In the genomic region with DNA sequence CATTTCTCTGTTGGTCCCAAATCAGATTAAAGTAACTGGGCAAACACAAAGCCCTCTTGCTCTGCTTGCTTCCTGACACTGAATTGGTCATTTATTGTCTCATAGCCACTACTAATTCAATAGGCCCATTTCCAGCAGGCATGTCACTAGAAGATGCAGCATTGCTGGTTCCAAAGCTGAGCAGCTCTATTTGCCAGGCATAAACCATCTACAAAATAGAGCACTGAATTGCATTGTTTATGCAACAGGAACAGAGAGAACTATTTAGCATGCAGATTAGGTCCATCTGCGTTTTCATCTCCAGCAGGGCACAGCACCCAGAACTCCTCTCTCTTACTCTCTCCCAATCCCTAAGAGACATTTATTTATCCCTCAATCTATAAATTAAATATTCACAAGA, we compare ENCODE assay signal across 27 cellular contexts.
"Had no signal": no experiment of that assay in that cellular context is flagged by ENCODE, and none has a peak within 500 bp of the region (broad histone marks: within the 10 kb centered on the region; RNA-seq: fewer than 3 reads in every experiment).

No MANE protein-coding gene starts in this region.

- ATAC-seq: gastrocnemius medialis; left lung; lower lobe of right lung; stimulated activated memory B cell treated with anti-CD40 and anti-IgM and Interleukin-4, amounts not matched to agents 10 μg/mL and 1 μg/mL and 100 μg/mL, for 72 hours; stimulated activated naive CD8-positive, alpha-beta T cell treated with anti-CD3 and anti-CD28 coated beads, Interleukin-15, amount 100 ng/mL, for 72 hours had no signal

- DNase-seq: activated CD4-positive, alpha-beta memory T cell treated with anti-CD3 and anti-CD28 coated beads, Interleukin-2, amount 10 ng/mL, durations not matched to agents 7 days and 5 days; activated CD4-positive, alpha-beta T cell treated with anti-CD3 and anti-CD28 coated beads for 1 hour; activated CD4-positive, alpha-beta T cell treated with anti-CD3 and anti-CD28 coated beads, Interleukin-2, amount 10 ng/mL, durations not matched to agents 7 days and 5 days; activated CD8-positive, alpha-beta memory T cell treated with anti-CD3 and anti-CD28 coated beads, Interleukin-2, amount 50 U/mL, for 48 hours; activated gamma-delta T cell; activated naive CD4-positive, alpha-beta T cell treated with anti-CD3 and anti-CD28 coated beads, Interleukin-2, amount 10 ng/mL, durations not matched to agents 7 days and 5 days; activated naive CD8-positive, alpha-beta T cell treated with anti-CD3 and anti-CD28 coated beads, Interleukin-2, amount 10 ng/mL, durations not matched to agents 7 days and 5 days; activated T-cell treated with anti-CD3 and anti-CD28 coated beads, Interleukin-2, amount 50 U/mL, for 24 hours; amniotic stem cell; colonic mucosa; effector memory CD4-positive, alpha-beta T cell; gastrocnemius medialis; immature natural killer cell; left lung; lower lobe of right lung; mesendoderm; ovary; sigmoid colon; small intestine; stimulated activated CD4-positive, alpha-beta T cell treated with anti-CD3 and anti-CD28 coated beads, Interleukin-4, amount 100 ng/mL, for 24 hours; stimulated activated naive CD8-positive, alpha-beta T cell treated with anti-CD3 and anti-CD28 coated beads, Interleukin-15, amount 100 ng/mL, for 72 hours; T-helper 2 cell had no signal

- H3K27ac ChIP-seq: breast epithelium, colonic mucosa, gastrocnemius medialis, left lung, lower lobe of right lung, ovary, prostate gland, sigmoid colon, suprapubic skin, tibial nerve had no signal
